ENCODE assay signal across 9 cellular contexts in the genomic region with DNA sequence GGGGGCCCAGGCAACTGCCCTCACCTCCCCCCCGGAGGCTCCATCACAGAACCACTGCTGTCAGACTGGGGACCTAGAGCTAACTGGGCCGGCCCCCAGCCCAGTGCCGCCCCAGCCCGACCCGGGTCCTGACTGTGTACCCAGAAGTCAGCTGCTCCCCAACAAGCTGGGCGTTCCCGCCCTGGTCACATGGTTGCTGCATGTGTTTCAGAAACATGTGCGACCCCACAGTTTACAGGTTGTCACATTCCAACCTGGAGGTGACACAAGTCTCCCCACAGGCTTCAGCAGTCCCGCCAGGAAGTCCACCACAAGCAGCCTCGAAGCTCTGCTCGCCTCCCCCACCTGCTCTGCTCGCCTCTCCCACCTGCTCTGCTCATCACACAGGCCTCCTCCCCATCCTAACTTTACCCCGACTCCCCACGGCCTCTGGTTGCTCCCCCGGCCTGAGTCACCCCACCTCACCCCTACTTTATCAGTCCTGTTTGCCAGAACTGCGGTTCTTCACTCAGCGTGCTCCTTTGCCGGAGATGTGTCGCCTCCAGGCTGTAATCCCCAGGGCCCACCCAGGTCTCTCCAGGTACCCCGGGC.
DNase-seq lines count a peak whose midpoint lies in the region; ATAC-seq and TF ChIP-seq lines count a peak whose summit lies in the region.
"Had no signal": no experiment of that assay in that cellular context is flagged by ENCODE, and none has a peak within 500 bp of the region (broad histone marks: within the 10 kb centered on the region; RNA-seq: fewer than 3 reads in every experiment).

No MANE protein-coding gene starts in this region.

- TF ChIP-seq CTCF in WI38 (IDR thresholded peaks at IDR 0.05; ENCODE audit: low read depth, low read length) (no peak), fibroblast of pulmonary artery (IDR thresholded peaks at IDR 0.05; ENCODE audit: low read length, missing control alignments) (no peak)

- H3K4me3 ChIP-seq in WI38 (ENCODE audit: low read depth, low read length) (peak overlapping the region; percentile 40), fibroblast of pulmonary artery (replicated peaks; ENCODE audit: low read depth, low read length) (peak overlapping the region; percentile 47)

- DNase-seq in activated T-cell treated with anti-CD3 and anti-CD28 coated beads, Interleukin-2, amount 50 U/mL, for 24 hours: no peak
- DNase-seq in activated T-cell treated with anti-CD3 and anti-CD28 coated beads for 4 hours (no peak), fibroblast of pulmonary artery (ENCODE audit: low read depth) (no peak), hypothalamus (lab: John Stamatoyannopoulos, UW) (no peak), amniotic stem cell (lab: John Stamatoyannopoulos, UW) (no peak)
- DNase-seq in stimulated activated effector memory CD8-positive, alpha-beta T cell treated with anti-CD3 and anti-CD28 coated beads, Interleukin-12 subunit alpha, Interleukin-12 subunit beta, amount 100 ng/mL, for 72 hours (ENCODE audit: low spot score in 2 of 2): no peak
- DNase-seq: stimulated activated CD8-positive, alpha-beta memory T cell treated with anti-CD3 and anti-CD28 coated beads, Interleukin-4, amount 100 ng/mL, for 48 hours had no signal

- H3K9me3 Mint-ChIP-seq in activated T-cell treated with anti-CD3 and anti-CD28 coated beads, Interleukin-2, amount 50 U/mL, for 24 hours: no peaks in the 10 kb centered on the region
- H3K9me3 Mint-ChIP-seq in stimulated activated effector memory CD8-positive, alpha-beta T cell treated with anti-CD3 and anti-CD28 coated beads, Interleukin-12 subunit alpha, Interleukin-12 subunit beta, amount 100 ng/mL, for 72 hours: no peaks in the 10 kb centered on the region

- peaks cover 59% of the 10 kb centered on the region for H3K36me3 Mint-ChIP-seq in activated T-cell treated with anti-CD3 and anti-CD28 coated beads, Interleukin-2, amount 50 U/mL, for 24 hours (ENCODE audit: low read depth)
- H3K36me3 Mint-ChIP-seq in stimulated activated effector memory CD8-positive, alpha-beta T cell treated with anti-CD3 and anti-CD28 coated beads, Interleukin-12 subunit alpha, Interleukin-12 subunit beta, amount 100 ng/mL, for 72 hours: peaks cover 24% of the 10 kb centered on the region

- H3K4me1 Mint-ChIP-seq in activated T-cell treated with anti-CD3 and anti-CD28 coated beads, Interleukin-2, amount 50 U/mL, for 24 hours (ENCODE audit: low read depth): peaks cover 17% of the 10 kb centered on the region
- H3K4me1 Mint-ChIP-seq in stimulated activated effector memory CD8-positive, alpha-beta T cell treated with anti-CD3 and anti-CD28 coated beads, Interleukin-12 subunit alpha, Interleukin-12 subunit beta, amount 100 ng/mL, for 72 hours: peaks cover 22% of the 10 kb centered on the region

- H3K27me3 Mint-ChIP-seq in activated T-cell treated with anti-CD3 and anti-CD28 coated beads, Interleukin-2, amount 50 U/mL, for 24 hours: no peaks in the 10 kb centered on the region

- peak overlapping the region; percentile 77 for H3K27ac Mint-ChIP-seq in activated T-cell treated with anti-CD3 and anti-CD28 coated beads, Interleukin-2, amount 50 U/mL, for 24 hours
- H3K27ac Mint-ChIP-seq in stimulated activated effector memory CD8-positive, alpha-beta T cell treated with anti-CD3 and anti-CD28 coated beads, Interleukin-12 subunit alpha, Interleukin-12 subunit beta, amount 100 ng/mL, for 72 hours: peak overlapping the region; percentile 97

- ATAC-seq in stimulated activated effector memory CD8-positive, alpha-beta T cell treated with anti-CD3 and anti-CD28 coated beads, Interleukin-12 subunit alpha, Interleukin-12 subunit beta, amount 100 ng/mL, for 72 hours: no peak
- ATAC-seq in HG02571 (IDR thresholded peaks at IDR 0.05; ENCODE audit: unreplicated experiment): no peak

- H3K4me3 Mint-ChIP-seq in activated T-cell treated with anti-CD3 and anti-CD28 coated beads, Interleukin-2, amount 50 U/mL, for 24 hours: peak overlapping the region; percentile 72
- peak overlapping the region; percentile 85 for H3K4me3 Mint-ChIP-seq in stimulated activated effector memory CD8-positive, alpha-beta T cell treated with anti-CD3 and anti-CD28 coated beads, Interleukin-12 subunit alpha, Interleukin-12 subunit beta, amount 100 ng/mL, for 72 hours
